In the genomic region with DNA sequence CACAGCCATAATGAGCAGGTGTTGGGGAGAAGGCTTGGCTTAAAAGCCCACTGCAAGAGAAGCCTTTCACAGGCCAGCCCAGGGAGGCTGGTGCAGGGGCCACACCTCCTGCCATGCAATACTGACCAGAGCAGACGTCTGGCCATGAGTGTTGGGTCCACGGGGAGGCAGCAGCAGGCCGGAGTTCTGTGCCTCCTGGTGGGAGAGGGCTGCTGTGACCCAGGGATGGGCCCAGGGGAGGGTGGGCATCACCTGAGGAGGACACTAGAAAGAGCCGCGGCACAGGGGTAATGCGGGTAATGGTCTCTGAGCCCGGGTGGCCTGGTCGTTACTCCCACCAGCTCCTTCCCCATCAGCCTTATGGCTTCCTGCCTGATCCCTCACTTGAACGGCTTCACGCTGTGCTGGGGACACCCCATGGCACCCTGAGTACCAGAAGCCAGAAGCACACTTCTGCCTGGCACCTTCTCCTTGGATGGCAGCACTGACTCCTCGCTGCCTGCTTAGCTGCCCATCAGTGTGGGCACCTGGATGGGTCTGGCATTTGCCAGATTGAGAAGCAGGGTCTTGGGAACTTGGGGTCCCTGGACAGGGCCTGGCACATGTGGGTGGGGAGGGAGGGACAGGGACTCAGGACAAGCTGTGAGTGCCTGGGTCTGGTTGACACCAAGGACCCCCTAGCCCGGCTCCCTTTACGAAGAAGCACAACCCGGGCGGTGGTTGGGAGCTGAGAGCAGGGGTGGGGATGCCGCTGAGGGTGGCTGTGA, we compare ENCODE assay signal across 12 cellular contexts.
DNase-seq lines count a peak whose midpoint lies in the region; ATAC-seq and TF ChIP-seq lines count a peak whose summit lies in the region.
"Had no signal": no experiment of that assay in that cellular context is flagged by ENCODE, and none has a peak within 500 bp of the region (broad histone marks: within the 10 kb centered on the region; RNA-seq: fewer than 3 reads in every experiment).

No MANE protein-coding gene starts in this region.

- H3K4me3 Mint-ChIP-seq in Calu3 (ENCODE audit: low read depth, unreplicated experiment): peak overlapping the region; percentile 54
- no peak overlapping the region for H3K4me3 Mint-ChIP-seq in activated CD4-positive, alpha-beta T cell treated with anti-CD3 and anti-CD28 coated beads, Interleukin-2, amount 10 ng/mL, durations not matched to agents 7 days and 5 days
- H3K4me3 Mint-ChIP-seq: activated CD8-positive, alpha-beta T cell treated with anti-CD3 and anti-CD28 coated beads for 36 hours; activated naive CD8-positive, alpha-beta T cell treated with anti-CD3 and anti-CD28 coated beads, Interleukin-2, amount 10 ng/mL, durations not matched to agents 7 days and 5 days; T-helper 1 cell treated with Interleukin-12 subunit alpha and Interleukin-12 subunit beta and Interleukin-4 antibody, amounts not matched to agents 30 μg/mL and 1 μg/mL, for 36 hours had no signal

- peaks cover 64% of the 10 kb centered on the region for H3K36me3 Mint-ChIP-seq in Calu3 (ENCODE audit: insufficient read depth, unreplicated experiment)
- H3K36me3 Mint-ChIP-seq in activated CD4-positive, alpha-beta T cell treated with anti-CD3 and anti-CD28 coated beads, Interleukin-2, amount 10 ng/mL, durations not matched to agents 7 days and 5 days (ENCODE audit: low read depth): no peaks in the 10 kb centered on the region
- H3K36me3 Mint-ChIP-seq: activated naive CD8-positive, alpha-beta T cell treated with anti-CD3 and anti-CD28 coated beads, Interleukin-2, amount 10 ng/mL, durations not matched to agents 7 days and 5 days; naive B cell had no signal

- intact Hi-C loops in Calu3 (cut with micrococcal nuclease; ENCODE audit: unreplicated experiment) (no loop called here), right lobe of liver (cut with DNase I) (no loop called here)

- peak overlapping the region; percentile 58 for H3K4me2 ChIP-seq in smooth muscle cell

- H3K27ac Mint-ChIP-seq in Calu3 (ENCODE audit: unreplicated experiment): peak overlapping the region; percentile 94
- no peak overlapping the region for H3K27ac Mint-ChIP-seq in activated CD4-positive, alpha-beta T cell treated with anti-CD3 and anti-CD28 coated beads, Interleukin-2, amount 10 ng/mL, durations not matched to agents 7 days and 5 days
- H3K27ac Mint-ChIP-seq: activated CD8-positive, alpha-beta T cell treated with anti-CD3 and anti-CD28 coated beads for 36 hours; activated naive CD8-positive, alpha-beta T cell treated with anti-CD3 and anti-CD28 coated beads, Interleukin-2, amount 10 ng/mL, durations not matched to agents 7 days and 5 days; naive B cell; T-helper 1 cell treated with Interleukin-12 subunit alpha and Interleukin-12 subunit beta and Interleukin-4 antibody, amounts not matched to agents 30 μg/mL and 1 μg/mL, for 36 hours had no signal

- peaks cover 27% of the 10 kb centered on the region for H3F3A ChIP-seq in smooth muscle cell (ENCODE audit: low read depth)

- H3K27me3 Mint-ChIP-seq in Calu3 (ENCODE audit: unreplicated experiment): no peaks in the 10 kb centered on the region
- H3K27me3 Mint-ChIP-seq in activated CD4-positive, alpha-beta T cell treated with anti-CD3 and anti-CD28 coated beads, Interleukin-2, amount 10 ng/mL, durations not matched to agents 7 days and 5 days: no peaks in the 10 kb centered on the region
- H3K27me3 Mint-ChIP-seq: activated CD8-positive, alpha-beta T cell treated with anti-CD3 and anti-CD28 coated beads for 36 hours; activated naive CD8-positive, alpha-beta T cell treated with anti-CD3 and anti-CD28 coated beads, Interleukin-2, amount 10 ng/mL, durations not matched to agents 7 days and 5 days; naive B cell had no signal

- no peak overlapping the region for H3K9ac ChIP-seq in smooth muscle cell (ENCODE audit: low read depth)

- TF ChIP-seq CTCF in Calu3 (IDR thresholded peaks at IDR 0.05; ENCODE audit: unreplicated experiment) (no peak), right lobe of liver (IDR thresholded peaks at IDR 0.05) (no peak), smooth muscle cell (IDR thresholded peaks at IDR 0.05; ENCODE audit: borderline replicate concordance, insufficient read depth, poor library complexity, severe bottlenecking) (no peak)

- CTCF ChIA-PET in Calu3 (lab: Charles Lee): interaction anchor here (1.3 to 2.6 kb wide), 2 partner anchors 8 to 18 kb away, joined by 7 to 19 read pairs; no protein-coding TSS in a partner anchor
- CTCF ChIA-PET in activated CD4-positive, alpha-beta T cell treated with anti-CD3 and anti-CD28 coated beads, Interleukin-2, amount 10 ng/mL, durations not matched to agents 7 days and 5 days (lab: Charles Lee): interaction anchor here (1.2 kb wide), 1 partner anchor 145 kb away, joined by 5 read pairs; no protein-coding TSS in a partner anchor

- no TSS peak for BruUV-seq in Calu3 (replicated peaks; lab: Mats Ljungman, UMichigan)

- no peaks in the 10 kb centered on the region for H3K9me3 ChIP-seq in right lobe of liver
- H3K9me3 ChIP-seq in smooth muscle cell (replicated peaks; ENCODE audit: low read depth): no peaks in the 10 kb centered on the region

- H3K27me3 ChIP-seq in right lobe of liver: no peaks in the 10 kb centered on the region
- H3K27me3 ChIP-seq in smooth muscle cell (ENCODE audit: low read depth): no peaks in the 10 kb centered on the region

- H3K79me2 ChIP-seq in smooth muscle cell (ENCODE audit: low read depth): peaks cover 89% of the 10 kb centered on the region

- no peak overlapping the region for H2AFZ ChIP-seq in smooth muscle cell (ENCODE audit: low read depth)

- no peak for ATAC-seq in right lobe of liver
- ATAC-seq in HG02588 (IDR thresholded peaks at IDR 0.05; ENCODE audit: unreplicated experiment): no peak
- ATAC-seq: activated CD8-positive, alpha-beta T cell treated with anti-CD3 and anti-CD28 coated beads for 36 hours had no signal

- H3K4me3 ChIP-seq in right lobe of liver (no peak overlapping the region), smooth muscle cell (no peak overlapping the region)

- no peaks in the 10 kb centered on the region for H3K9me3 Mint-ChIP-seq in Calu3 (ENCODE audit: low read depth, unreplicated experiment)
- H3K9me3 Mint-ChIP-seq in activated CD4-positive, alpha-beta T cell treated with anti-CD3 and anti-CD28 coated beads, Interleukin-2, amount 10 ng/mL, durations not matched to agents 7 days and 5 days: no peaks in the 10 kb centered on the region
- H3K9me3 Mint-ChIP-seq: activated CD8-positive, alpha-beta T cell treated with anti-CD3 and anti-CD28 coated beads for 36 hours; activated naive CD8-positive, alpha-beta T cell treated with anti-CD3 and anti-CD28 coated beads, Interleukin-2, amount 10 ng/mL, durations not matched to agents 7 days and 5 days; naive B cell; T-helper 1 cell treated with Interleukin-12 subunit alpha and Interleukin-12 subunit beta and Interleukin-4 antibody, amounts not matched to agents 30 μg/mL and 1 μg/mL, for 36 hours had no signal

- WGBS in right lobe of liver (ENCODE audit: insufficient coverage, low coverage, low lambda C conversion rate, missing lambda C conversion rate): 25% methylated on average over 2 of the region's 16 CpGs
- 83% methylated on average over 15 of the region's 16 CpGs for WGBS in smooth muscle cell (ENCODE audit: low lambda C conversion rate)

- no peak for TF ChIP-seq POLR2A in right lobe of liver (IDR thresholded peaks at IDR 0.05)

- H3K4me1 ChIP-seq in right lobe of liver (peaks cover 0 to 43% (median 25%) of the 10 kb centered on the region in 4 donors), smooth muscle cell (ENCODE audit: low read depth) (peaks cover 30% of the 10 kb centered on the region)

- peak overlapping the region; percentile 97 for H3K27ac ChIP-seq in cingulate gyrus (ENCODE audit: low read depth, low read length)
- H3K27ac ChIP-seq in right lobe of liver: peak overlapping the region in 2 of 3 donors; percentile 76 to 78
- peak overlapping the region; percentile 98 for H3K27ac ChIP-seq in smooth muscle cell (ENCODE audit: low read depth)

- peaks cover 52% of the 10 kb centered on the region for H3K4me1 Mint-ChIP-seq in Calu3 (ENCODE audit: low read depth, unreplicated experiment)
- no peaks in the 10 kb centered on the region for H3K4me1 Mint-ChIP-seq in activated CD4-positive, alpha-beta T cell treated with anti-CD3 and anti-CD28 coated beads, Interleukin-2, amount 10 ng/mL, durations not matched to agents 7 days and 5 days
- H3K4me1 Mint-ChIP-seq: activated naive CD8-positive, alpha-beta T cell treated with anti-CD3 and anti-CD28 coated beads, Interleukin-2, amount 10 ng/mL, durations not matched to agents 7 days and 5 days had no signal

- POLR2A ChIA-PET in activated CD4-positive, alpha-beta T cell treated with anti-CD3 and anti-CD28 coated beads, Interleukin-2, amount 10 ng/mL, durations not matched to agents 7 days and 5 days (lab: Charles Lee): no interaction called here

- DNase-seq in Calu3 (no peak), right lobe of liver (peak in 2 of 3 donors; percentile 19 to 46), smooth muscle cell (lab: John Stamatoyannopoulos, UW; ENCODE audit: unreplicated experiment) (no peak), HuH-7.5 (ENCODE audit: low spot score) (no peak), D341Med (ENCODE audit: low spot score) (no peak)
- DNase-seq in activated CD4-positive, alpha-beta T cell treated with anti-CD3 and anti-CD28 coated beads, Interleukin-2, amount 10 ng/mL, durations not matched to agents 7 days and 5 days: no peak
- DNase-seq: activated CD8-positive, alpha-beta T cell treated with anti-CD3 and anti-CD28 coated beads for 36 hours; activated naive CD8-positive, alpha-beta T cell treated with anti-CD3 and anti-CD28 coated beads, Interleukin-2, amount 10 ng/mL, durations not matched to agents 7 days and 5 days; naive B cell had no signal

- peaks cover 46% of the 10 kb centered on the region for H4K20me1 ChIP-seq in smooth muscle cell (ENCODE audit: low read depth)

- no peaks in the 10 kb centered on the region for H3K36me3 ChIP-seq in right lobe of liver
- H3K36me3 ChIP-seq in smooth muscle cell (ENCODE audit: low read depth): no peaks in the 10 kb centered on the region

Comparison
In these comparisons a context has a peak if more than half of its experiments do, and no peak if none do; other contexts are left out.
1. DNase-seq: peak in right lobe of liver (2 of 3); none in Calu3 (single experiment), smooth muscle cell (single experiment), HuH-7.5 (single experiment), D341Med (single experiment) and activated CD4-positive, alpha-beta T cell treated with anti-CD3 and anti-CD28 coated beads, Interleukin-2, amount 10 ng/mL, durations not matched to agents 7 days and 5 days (single experiment).
2. Peak in every context shown above with its lines, with median percentiles within 50 percentile points of each other: H3K27ac ChIP-seq.